8 cellular contexts compared by ENCODE assay signal in genomic region chr12:57111046-57111698, GRCh38. TPM values are rescaled to one million over a fixed set of nuclear protein-coding genes. Genes with fewer than 3 reads are reported as not detected.
DNase-seq lines count a peak whose midpoint lies in the region; ATAC-seq and TF ChIP-seq lines count a peak whose summit lies in the region.

STAT6 (minus strand) TSS chr12:57111362; CDS start chr12:57108278, 3,084 bp downstream.

- no peaks in the 10 kb centered on the region for H3K27me3 ChIP-seq in Caco-2 (replicated peaks; ENCODE audit: control insufficient read depth, insufficient read depth, low read length)

- TF ChIP-seq CTCF in Caco-2 (IDR thresholded peaks at IDR 0.05; ENCODE audit: insufficient read depth in 1 of 2, low read depth in 1 of 2, low read length in 1 of 2, severe bottlenecking in 1 of 2, unreplicated experiment in 1 of 2): no peak

- POLR2A ChIA-PET in Caco-2 (lab: Charles Lee): interaction anchor here (0.7 to 3.4 kb wide), 8 partner anchors 10 to 386 kb away, joined by 3 to 56 read pairs (median 13); partner anchors contain the start of genes NAB2, NACA and NEMP1

- peak in 1 of 2 experiments; percentile 53 for DNase-seq in Caco-2
- DNase-seq in T-helper 22 cell (ENCODE audit: low read depth): peak; percentile 86
- DNase-seq in astrocyte of the hippocampus (ENCODE audit: low read depth, low spot score): peak; percentile 59
- no peak for DNase-seq in NCI-H2081 (lab: John Stamatoyannopoulos, UW)

- H3K27me3 Mint-ChIP-seq in Caco-2 (ENCODE audit: insufficient read depth, unreplicated experiment) (no peaks in the 10 kb centered on the region), IgD-negative memory B cell (no peaks in the 10 kb centered on the region)

- H3K27ac ChIP-seq in skin epidermis: peak within 1 kb of the TSS; percentile 79 to 100 (median 98)

- H3K4me3 Mint-ChIP-seq in Caco-2 (ENCODE audit: unreplicated experiment) (peak within 1 kb of the TSS; percentile 89), IgD-negative memory B cell (peak within 1 kb of the TSS; percentile 91 to 100 (median 98))

- H3K36me3 Mint-ChIP-seq in Caco-2 (ENCODE audit: insufficient read depth, unreplicated experiment) (peaks cover 15% of the 10 kb centered on the region), IgD-negative memory B cell (peaks cover 4% of the 10 kb centered on the region)

- 0 out of 2 replicates have a peak, but pooled peaks cover 3% of the 10 kb centered on the region for H3K4me1 ChIP-seq in Caco-2

- H3K27ac Mint-ChIP-seq in Caco-2 (ENCODE audit: unreplicated experiment): peak within 1 kb of the TSS; percentile 84
- peak within 1 kb of the TSS; percentile 93 to 99 (median 98) for H3K27ac Mint-ChIP-seq in IgD-negative memory B cell

- CTCF ChIA-PET in Caco-2 (lab: Charles Lee): interaction anchor here (0.6 to 3.0 kb wide), 34 partner anchors 8 to 482 kb away, joined by 3 to 195 read pairs (median 7); partner anchors contain the start of genes LRP1, LRP1-AS, NAB2 and NEMP1

- intact Hi-C loops in Caco-2 (cut with micrococcal nuclease; ENCODE audit: unreplicated experiment): loop anchor here (1.0 kb wide), 2 partner anchors 9 to 24 kb away; no protein-coding TSS in a partner anchor

- H3K4me1 Mint-ChIP-seq in Caco-2 (ENCODE audit: low read depth, unreplicated experiment): peaks cover 13% of the 10 kb centered on the region
- peaks cover 20 to 28% (median 20%) of the 10 kb centered on the region in 3 donors for H3K4me1 Mint-ChIP-seq in IgD-negative memory B cell

- ATAC-seq in GM21390 (IDR thresholded peaks at IDR 0.05; ENCODE audit: unreplicated experiment): peak; percentile 58

- H3K36me3 ChIP-seq in Caco-2 (ENCODE audit: control insufficient read depth, insufficient read depth, low read length): no peaks in the 10 kb centered on the region; the same call in 1 of the 2 replicates

- no TSS peak for BruUV-seq in Caco-2 (replicated peaks; lab: Mats Ljungman, UMichigan)

- H3K9me3 Mint-ChIP-seq in Caco-2 (ENCODE audit: unreplicated experiment): no peaks in the 10 kb centered on the region
- no peaks in the 10 kb centered on the region for H3K9me3 Mint-ChIP-seq in IgD-negative memory B cell

- no peaks in the 10 kb centered on the region for H3K9me3 ChIP-seq in Caco-2

- H3K4me3 ChIP-seq in Caco-2 (ENCODE audit: low read depth, low read length) (peak within 1 kb of the TSS; percentile 43), iPS-11a (ENCODE audit: low read depth, low read length) (peak within 1 kb of the TSS; percentile 48), skin epidermis (peak within 1 kb of the TSS; percentile 47 to 78 (median 59))

RNA-seq across cellular contexts. Expression of gene STAT6, which starts in this region (rescaled TPM):
- total RNA-seq in Caco-2 (2022): 44.2 and 49.5 TPM in 2 replicates
- 130 TPM for polyA plus RNA-seq in IgD-negative memory B cell

Comparison
In these comparisons a context has a peak if more than half of its experiments do, and no peak if none do; other contexts are left out.
1. DNase-seq: peak in T-helper 22 cell (single experiment) and astrocyte of the hippocampus (single experiment); none in NCI-H2081 (0 of 2).
2. Peak in every context shown above with its lines, with median percentiles within 50 percentile points of each other: H3K4me3 ChIP-seq.